In genomic region chr2:217880490-217880889, GRCh38 we compare ENCODE assay signal across 17 cellular contexts.
DNase-seq lines count a peak whose midpoint lies in the region; ATAC-seq, FAIRE-seq and TF ChIP-seq lines count a peak whose summit lies in the region.
"Had no signal": no experiment of that assay in that cellular context is flagged by ENCODE, and none has a peak within 500 bp of the region (broad histone marks: within the 10 kb centered on the region; RNA-seq: fewer than 3 reads in every experiment).

No MANE protein-coding gene starts in this region.

- no TSS peak for BruUV-seq in K562 (replicated peaks; lab: Mats Ljungman, UMichigan)

- 0 out of 6 replicates have a peak, but pooled peaks of 1 of the 3 experiments have one; percentile 25 for TF ChIP-seq CTCF in K562 (IDR thresholded peaks at IDR 0.05 in 2 of 3, conservative IDR thresholded peaks at IDR 0.05 in 1 of 3; ENCODE audit: insufficient read depth in 2 of 3, low read depth in 1 of 3, low read length in 3 of 3)
- no peak for TF ChIP-seq CTCF in suprapubic skin (IDR thresholded peaks at IDR 0.05)

- intact Hi-C loops in K562 (cut with micrococcal nuclease) (loop anchor here (5.0 kb wide), 1 partner anchor 78 kb away; no protein-coding TSS in a partner anchor), right cardiac atrium (cut with DNase I) (loop anchor here in 2 of 4 donors (10.0 kb wide), 2 partner anchors 54 to 104 kb away; no protein-coding TSS in a partner anchor)

- 4% methylated on average over 5 of the region's 5 CpGs for WGBS in K562 (ENCODE audit: insufficient coverage, low coverage, missing lambda C conversion rate)
- WGBS in right cardiac atrium: 58% methylated on average over 5 of the region's 5 CpGs
- 83% methylated on average over 5 of the region's 5 CpGs for WGBS in suprapubic skin

- H3K27me3 ChIP-seq in K562 (ENCODE audit: control insufficient read depth in 2 of 2, insufficient read depth in 2 of 2, low read length in 2 of 2) (no peaks in the 10 kb centered on the region; a peak in 1 of 5 replicates), right cardiac atrium (ENCODE audit: control insufficient read depth, insufficient read depth) (no peaks in the 10 kb centered on the region), suprapubic skin (no peaks in the 10 kb centered on the region), SJCRH30 (no peaks in the 10 kb centered on the region; the same call in 1 of the 2 replicates), H7 (ENCODE audit: control insufficient read depth, insufficient read depth, low read length) (no peaks in the 10 kb centered on the region)

- no peaks in the 10 kb centered on the region for H3K36me3 ChIP-seq in K562 (ENCODE audit: control insufficient read depth, insufficient read depth, low read length)
- H3K36me3 ChIP-seq in suprapubic skin: peaks cover 93% of the 10 kb centered on the region
- no peaks in the 10 kb centered on the region for H3K36me3 ChIP-seq in SJCRH30
- no peaks in the 10 kb centered on the region for H3K36me3 ChIP-seq in H7 (replicated peaks; ENCODE audit: control insufficient read depth, insufficient read depth, low read length)

- peak overlapping the region; percentile 18; the same call in 1 of the 2 replicates for H3K4me2 ChIP-seq in K562 (ENCODE audit: insufficient read depth, low read length)

- H3K9me1 ChIP-seq in K562 (ENCODE audit: control insufficient read depth, insufficient read depth, low read length): no peaks in the 10 kb centered on the region

- H3K27ac ChIP-seq in K562 (ENCODE audit: extremely low read depth, low read depth, low read length) (no peak overlapping the region), right cardiac atrium (ENCODE audit: low read length) (peak overlapping the region; percentile 9), suprapubic skin (no peak overlapping the region), SJCRH30 (no peak overlapping the region)

- in situ Hi-C loops in K562 (cut with MboI): no loop called here

- peak overlapping the region; percentile 77; the same call in 1 of the 2 replicates for H2AFZ ChIP-seq in K562 (ENCODE audit: low read depth, low read length)

- no peak overlapping the region for H3K4me3 ChIP-seq in K562
- no peak overlapping the region for H3K4me3 ChIP-seq in right cardiac atrium (ENCODE audit: low read length)
- H3K4me3 ChIP-seq in suprapubic skin: no peak overlapping the region
- no peak overlapping the region for H3K4me3 ChIP-seq in SJCRH30
- no peak overlapping the region for H3K4me3 ChIP-seq in H7 (ENCODE audit: insufficient read depth, low read depth, low read length)

- no peak for TF ChIP-seq EP300 in K562 (IDR thresholded peaks at IDR 0.05; ENCODE audit: low read length)
- TF ChIP-seq EP300 in suprapubic skin (IDR thresholded peaks at IDR 0.05): no peak

- no peak for TF ChIP-seq RAD21 in K562 (CRISPR knock-in tag; conservative IDR thresholded peaks at IDR 0.05 in 1 of 2, IDR thresholded peaks at IDR 0.05 in 1 of 2)

- POLR2A ChIA-PET in K562 (lab: Yijun Ruan, JAX): interaction anchor here (0.6 to 1.0 kb wide), 2 partner anchors 20 to 90 kb away, joined by 4 read pairs; no protein-coding TSS in a partner anchor

- ATAC-seq in K562: no peak
- ATAC-seq in right cardiac atrium: peak in 1 of 2 donors; percentile 10

- CTCF ChIA-PET in K562 (lab: Yijun Ruan, JAX; ENCODE audit: low intra/inter-chr PET ratio): no interaction called here

- FAIRE-seq in K562 (lab: Jason Lieb, UNC): no peak

- H4K20me1 ChIP-seq in K562 (replicated peaks; ENCODE audit: control insufficient read depth, insufficient read depth, low read length): no peaks in the 10 kb centered on the region

- H3K9me3 ChIP-seq in K562 (replicated peaks; ENCODE audit: control insufficient read depth, insufficient read depth, low read depth, low read length) (no peaks in the 10 kb centered on the region), right cardiac atrium (ENCODE audit: control insufficient read depth, low read length) (no peaks in the 10 kb centered on the region), suprapubic skin (no peaks in the 10 kb centered on the region), SJCRH30 (replicated peaks) (no peaks in the 10 kb centered on the region)

- peaks cover 0 to 3% of the 10 kb centered on the region in 2 experiments; a peak in 3 of 5 replicates for H3K4me1 ChIP-seq in K562 (replicated peaks in 1 of 2; ENCODE audit: control insufficient read depth in 2 of 2, insufficient read depth in 2 of 2, low read length in 2 of 2)
- H3K4me1 ChIP-seq in right cardiac atrium (ENCODE audit: control insufficient read depth, insufficient read depth, low read length): no peaks in the 10 kb centered on the region
- peaks cover 10% of the 10 kb centered on the region for H3K4me1 ChIP-seq in suprapubic skin
- H3K4me1 ChIP-seq in SJCRH30: peaks cover 12% of the 10 kb centered on the region

- H3K79me2 ChIP-seq in K562 (ENCODE audit: control insufficient read depth, insufficient read depth, low read length): no peaks in the 10 kb centered on the region

- TF ChIP-seq POLR2A in K562 (conservative IDR thresholded peaks at IDR 0.05) (no peak), suprapubic skin (IDR thresholded peaks at IDR 0.05) (no peak)

- DNase-seq in ELR (ENCODE audit: low read depth): peak; percentile 15
- DNase-seq in K562 (ENCODE audit: extremely low read depth in 1 of 4, low spot score in 3 of 4): no peak
- DNase-seq in right cardiac atrium: peak in 1 of 3 donors; percentile 5
- DNase-seq in smooth muscle cell of the brain vasculature (ENCODE audit: low read depth, low spot score): peak; percentile 49
- DNase-seq in suprapubic skin (ENCODE audit: low spot score in 2 of 2): no peak
- no peak for DNase-seq in SJCRH30
- no peak for DNase-seq in H7
- DNase-seq in hippocampal formation (lab: John Stamatoyannopoulos, UW): no peak
- DNase-seq: activated CD4-positive, alpha-beta T cell treated with anti-CD3 and anti-CD28 coated beads for 4 hours; activated naive CD4-positive, alpha-beta T cell treated with anti-CD3 and anti-CD28 coated beads, Interleukin-2, amount 50 U/mL, for 16 hours; GOT3; Karpas-422; NCI-H1417; NCI-H2171 treated with DMSO at 0.1 percent for 48 hours; SHP77 treated with DMSO at 0.1 percent for 48 hours; stimulated activated CD4-positive, alpha-beta T cell treated with anti-CD3 and anti-CD28 coated beads, Interleukin-2, amount 100 ng/mL, for 48 hours; trophoblast cell had no signal

- no peak overlapping the region for H3K9ac ChIP-seq in K562 (ENCODE audit: insufficient read depth in 1 of 2, low read depth in 2 of 2, low read length in 2 of 2)

TF ChIP-seq in K562, 482 proteins besides CTCF, POLR2A, EP300 and RAD21:
- TF ChIP-seq, protein P1, sequence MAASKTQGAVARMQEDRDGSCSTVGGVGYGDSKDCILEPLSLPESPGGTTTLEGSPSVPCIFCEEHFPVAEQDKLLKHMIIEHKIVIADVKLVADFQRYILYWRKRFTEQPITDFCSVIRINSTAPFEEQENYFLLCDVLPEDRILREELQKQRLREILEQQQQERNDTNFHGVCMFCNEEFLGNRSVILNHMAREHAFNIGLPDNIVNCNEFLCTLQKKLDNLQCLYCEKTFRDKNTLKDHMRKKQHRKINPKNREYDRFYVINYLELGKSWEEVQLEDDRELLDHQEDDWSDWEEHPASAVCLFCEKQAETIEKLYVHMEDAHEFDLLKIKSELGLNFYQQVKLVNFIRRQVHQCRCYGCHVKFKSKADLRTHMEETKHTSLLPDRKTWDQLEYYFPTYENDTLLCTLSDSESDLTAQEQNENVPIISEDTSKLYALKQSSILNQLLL (CRISPR knock-in tag; IDR thresholded peaks at IDR 0.05; ENCODE audit: borderline replicate concordance): no peak
- TF ChIP-seq ZNF589 (CRISPR knock-in tag; IDR thresholded peaks at IDR 0.05; ENCODE audit: low read depth): no peak
- no peak for TF ChIP-seq DPF2 (IDR thresholded peaks at IDR 0.05)
- TF ChIP-seq ZNF217 (CRISPR knock-in tag; IDR thresholded peaks at IDR 0.05): no peak
- TF ChIP-seq HMGN3 (IDR thresholded peaks at IDR 0.05; ENCODE audit: borderline replicate concordance, extremely low read depth, insufficient read length, low read depth, low read length): no peak
- no peak for TF ChIP-seq ELF1 (tag; IDR thresholded peaks at IDR 0.05)
- TF ChIP-seq ATF1 (CRISPR knock-in tag; IDR thresholded peaks at IDR 0.05): no peak
- TF ChIP-seq ATF1 (tag; IDR thresholded peaks at IDR 0.05): no peak
- no peak for TF ChIP-seq BRF1 (IDR thresholded peaks at IDR 0.05; ENCODE audit: borderline replicate concordance, extremely low read depth, insufficient read length)
- TF ChIP-seq FOXP1 (CRISPR knock-in tag; IDR thresholded peaks at IDR 0.05): no peak
- no peak for TF ChIP-seq ZFP1 (CRISPR knock-in tag; IDR thresholded peaks at IDR 0.05)
- TF ChIP-seq EGR1 (conservative IDR thresholded peaks at IDR 0.05): no peak
- TF ChIP-seq, protein P2, sequence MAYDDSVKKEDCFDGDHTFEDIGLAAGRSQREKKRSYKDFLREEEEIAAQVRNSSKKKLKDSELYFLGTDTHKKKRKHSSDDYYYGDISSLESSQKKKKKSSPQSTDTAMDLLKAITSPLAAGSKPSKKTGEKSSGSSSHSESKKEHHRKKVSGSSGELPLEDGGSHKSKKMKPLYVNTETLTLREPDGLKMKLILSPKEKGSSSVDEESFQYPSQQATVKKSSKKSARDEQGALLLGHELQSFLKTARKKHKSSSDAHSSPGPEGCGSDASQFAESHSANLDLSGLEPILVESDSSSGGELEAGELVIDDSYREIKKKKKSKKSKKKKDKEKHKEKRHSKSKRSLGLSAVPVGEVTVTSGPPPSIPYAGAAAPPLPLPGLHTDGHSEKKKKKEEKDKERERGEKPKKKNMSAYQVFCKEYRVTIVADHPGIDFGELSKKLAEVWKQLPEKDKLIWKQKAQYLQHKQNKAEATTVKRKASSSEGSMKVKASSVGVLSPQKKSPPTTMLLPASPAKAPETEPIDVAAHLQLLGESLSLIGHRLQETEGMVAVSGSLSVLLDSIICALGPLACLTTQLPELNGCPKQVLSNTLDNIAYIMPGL (CRISPR knock-in tag; IDR thresholded peaks at IDR 0.05): no peak
- no peak for TF ChIP-seq FOXJ3 (CRISPR knock-in tag; IDR thresholded peaks at IDR 0.05)

Comparison
In these comparisons a context has a peak if more than half of its experiments do, and no peak if none do; other contexts are left out.
1. DNase-seq: peak in ELR (single experiment) and smooth muscle cell of the brain vasculature (single experiment); none in K562 (0 of 4), suprapubic skin (0 of 2), SJCRH30 (0 of 2), H7 (single experiment) and hippocampal formation (0 of 2).